In genomic region chr15:87986786-87987185, GRCh38 we compare ENCODE assay signal across 7 cellular contexts.
"Had no signal": no experiment of that assay in that cellular context is flagged by ENCODE, and none has a peak within 500 bp of the region (broad histone marks: within the 10 kb centered on the region; RNA-seq: fewer than 3 reads in every experiment).

No MANE protein-coding gene starts in this region.

- H3K9me3 Mint-ChIP-seq: GM23338, H9, IgD-negative memory B cell had no signal

- H3K4me1 Mint-ChIP-seq: GM23338, H9, IgD-negative memory B cell had no signal

- H3K4me3 Mint-ChIP-seq: GM23338, H9, IgD-negative memory B cell had no signal

- ATAC-seq: GM23338 had no signal

- FAIRE-seq: H1, H54, HTR-8/SVneo had no signal

- H3K27ac Mint-ChIP-seq: GM23338, H9, IgD-negative memory B cell had no signal

- H3K4me2 ChIP-seq: GM23338 had no signal

- H3K36me3 Mint-ChIP-seq: IgD-negative memory B cell had no signal

- H3K4me3 ChIP-seq: GM23338 had no signal

- DNase-seq: H9, HCEC 1CT had no signal

- H2AFZ ChIP-seq: GM23338 had no signal
